ENCODE assay signal across 1 cellular context in genomic region chr5:95060100-95060499, GRCh38.
TF ChIP-seq lines count a peak whose summit lies in the region.

No MANE protein-coding gene starts in this region.

TF ChIP-seq in SK-N-SH treated with all-trans-retinoic acid at 6 μM for 48 hours, 23 proteins besides CTCF, POLR2A, EP300 and RAD21 (continued from another document):
- TF ChIP-seq, protein P1, sequence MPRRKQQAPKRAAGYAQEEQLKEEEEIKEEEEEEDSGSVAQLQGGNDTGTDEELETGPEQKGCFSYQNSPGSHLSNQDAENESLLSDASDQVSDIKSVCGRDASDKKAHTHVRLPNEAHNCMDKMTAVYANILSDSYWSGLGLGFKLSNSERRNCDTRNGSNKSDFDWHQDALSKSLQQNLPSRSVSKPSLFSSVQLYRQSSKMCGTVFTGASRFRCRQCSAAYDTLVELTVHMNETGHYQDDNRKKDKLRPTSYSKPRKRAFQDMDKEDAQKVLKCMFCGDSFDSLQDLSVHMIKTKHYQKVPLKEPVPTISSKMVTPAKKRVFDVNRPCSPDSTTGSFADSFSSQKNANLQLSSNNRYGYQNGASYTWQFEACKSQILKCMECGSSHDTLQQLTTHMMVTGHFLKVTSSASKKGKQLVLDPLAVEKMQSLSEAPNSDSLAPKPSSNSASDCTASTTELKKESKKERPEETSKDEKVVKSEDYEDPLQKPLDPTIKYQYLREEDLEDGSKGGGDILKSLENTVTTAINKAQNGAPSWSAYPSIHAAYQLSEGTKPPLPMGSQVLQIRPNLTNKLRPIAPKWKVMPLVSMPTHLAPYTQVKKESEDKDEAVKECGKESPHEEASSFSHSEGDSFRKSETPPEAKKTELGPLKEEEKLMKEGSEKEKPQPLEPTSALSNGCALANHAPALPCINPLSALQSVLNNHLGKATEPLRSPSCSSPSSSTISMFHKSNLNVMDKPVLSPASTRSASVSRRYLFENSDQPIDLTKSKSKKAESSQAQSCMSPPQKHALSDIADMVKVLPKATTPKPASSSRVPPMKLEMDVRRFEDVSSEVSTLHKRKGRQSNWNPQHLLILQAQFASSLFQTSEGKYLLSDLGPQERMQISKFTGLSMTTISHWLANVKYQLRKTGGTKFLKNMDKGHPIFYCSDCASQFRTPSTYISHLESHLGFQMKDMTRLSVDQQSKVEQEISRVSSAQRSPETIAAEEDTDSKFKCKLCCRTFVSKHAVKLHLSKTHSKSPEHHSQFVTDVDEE (CRISPR knock-in tag; IDR thresholded peaks at IDR 0.05): no peak
- TF ChIP-seq ZNF70 (CRISPR knock-in tag; IDR thresholded peaks at IDR 0.05): no peak
